2 cellular contexts compared by ENCODE assay signal in the genomic region with DNA sequence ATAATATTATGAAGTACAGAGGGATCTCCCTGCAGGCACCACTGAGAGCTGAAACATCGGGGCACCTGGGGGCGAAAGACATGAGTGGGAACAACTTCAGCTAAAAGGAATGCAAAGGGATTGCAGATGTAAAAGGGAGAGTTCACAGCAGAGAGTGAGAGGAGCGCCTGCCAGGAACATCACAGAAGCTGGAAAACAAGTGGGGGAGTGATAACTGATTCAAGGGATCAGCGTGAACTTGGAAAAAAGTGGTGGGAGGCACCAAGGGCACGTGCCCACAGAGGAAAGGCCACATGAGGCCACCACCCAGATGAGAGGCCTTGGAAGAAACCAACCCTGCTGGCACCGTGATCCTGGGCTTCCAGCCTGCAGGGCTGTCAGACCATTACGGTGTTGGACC. TPM values are rescaled to one million over a fixed set of nuclear protein-coding genes. Genes with fewer than 3 reads are reported as not detected.
"Had no signal": no experiment of that assay in that cellular context is flagged by ENCODE, and none has a peak within 500 bp of the region (broad histone marks: within the 10 kb centered on the region; RNA-seq: fewer than 3 reads in every experiment).

No MANE protein-coding gene starts in this region.

RNA-seq across cellular contexts. Expression of a gene that starts 31.8 kb away (rescaled TPM):
- total RNA-seq: endodermal cell, glomerular endothelial cell had no signal
